Comparison of ENCODE assay signal across 14 cellular contexts in genomic region chr10:5488272-5489161, GRCh38. TPM values are rescaled to one million over a fixed set of nuclear protein-coding genes. Genes with fewer than 3 reads are reported as not detected.
A peak's percentile ranks its signal among the peaks of the same experiment; 100 is the strongest.
DNase-seq lines count a peak whose midpoint lies in the region; ATAC-seq, FAIRE-seq and TF ChIP-seq lines count a peak whose summit lies in the region.
"Had no signal": no experiment of that assay in that cellular context is flagged by ENCODE, and none has a peak within 500 bp of the region (broad histone marks: within the 10 kb centered on the region; RNA-seq: fewer than 3 reads in every experiment).

No MANE protein-coding gene starts in this region.

- H3K36me3 ChIP-seq in HCT116 (ENCODE audit: control insufficient read depth in 1 of 2, insufficient read depth in 2 of 2, low read length in 2 of 2) (no peaks in the 10 kb centered on the region), pancreas (no peaks in the 10 kb centered on the region)

- H3K9me3 ChIP-seq in HCT116 (ENCODE audit: control insufficient read depth in 1 of 2, insufficient read depth in 1 of 2, low read depth in 1 of 2, low read length in 2 of 2) (no peaks in the 10 kb centered on the region), pancreas (no peaks in the 10 kb centered on the region)

- no peak overlapping the region for H3K4me2 ChIP-seq in HCT116 (ENCODE audit: low read length)

- no TSS peak for BruUV-seq in HCT116 (replicated peaks; lab: Mats Ljungman, UMichigan)

- no peak for TF ChIP-seq POLR2A in HCT116 (IDR thresholded peaks at IDR 0.05; ENCODE audit: borderline replicate concordance, extremely low read depth, insufficient read depth, insufficient read length)

- ATAC-seq in HCT116 (peak; percentile 32), pancreas (peak; percentile 89 to 97 (median 91)), GM21529 (IDR thresholded peaks at IDR 0.05; ENCODE audit: unreplicated experiment) (no peak)
- ATAC-seq: stimulated activated naive B cell treated with anti-CD40 and anti-IgM and Interleukin-4, amounts not matched to agents 10 μg/mL and 1 μg/mL and 100 μg/mL, for 72 hours had no signal

- peaks cover 0 to 5% of the 10 kb centered on the region in 2 experiments; a peak in 1 of 4 replicates for H3K4me1 ChIP-seq in HCT116 (ENCODE audit: control insufficient read depth in 1 of 2, insufficient read depth in 2 of 2, low read length in 2 of 2)
- H3K4me1 ChIP-seq in pancreas: no peaks in the 10 kb centered on the region

- no peak for TF ChIP-seq CTCF in HCT116 (IDR thresholded peaks at IDR 0.05 in 2 of 3, conservative IDR thresholded peaks at IDR 0.05 in 1 of 3; ENCODE audit: borderline replicate concordance in 1 of 3, insufficient read depth in 1 of 3, low read depth in 2 of 3, low read length in 2 of 3)
- TF ChIP-seq CTCF in pancreas (IDR thresholded peaks at IDR 0.05): no peak
- TF ChIP-seq CTCF in coronary artery (IDR thresholded peaks at IDR 0.05): no peak

- no peaks in the 10 kb centered on the region for H3K79me2 ChIP-seq in HCT116 (ENCODE audit: insufficient read depth, low read length)

- RAD21 ChIA-PET in HCT116 (lab: Charles Lee; ENCODE audit: low non-redundant PET in 1 of 2, low total read pairs in 2 of 2, uncharacterized antibody in 2 of 2, unreplicated experiment in 2 of 2): interaction anchor here in 1 of 2 experiments (0.7 kb wide), 1 partner anchor 139 kb away, joined by 3 read pairs; no protein-coding TSS in a partner anchor

- WGBS in pancreas, 2 donors: 55 to 61% methylated on average over 27 of the region's 27 CpGs

- H3K9me2 ChIP-seq in HCT116 (ENCODE audit: insufficient read depth): no peaks in the 10 kb centered on the region

- DNase-seq in HCT116 (ENCODE audit: low read depth, low spot score) (peak; percentile 7), NCI-H2107 treated with DMSO at 0.1 percent for 48 hours (lab: John Stamatoyannopoulos, UW; ENCODE audit: unreplicated experiment) (peak; percentile 69), epithelial cell of prostate (ENCODE audit: low read depth, low spot score) (peak; percentile 89), pancreas (peak in 5 of 6 donors; percentile 70 to 84 (median 72)), GM19240 (ENCODE audit: insufficient read length, low spot score) (no peak), coronary artery (ENCODE audit: low spot score) (no peak)
- DNase-seq: activated CD4-positive, alpha-beta memory T cell treated with anti-CD3 and anti-CD28 coated beads, Interleukin-2, amount 10 ng/mL, durations not matched to agents 7 days and 5 days; activated naive CD4-positive, alpha-beta T cell treated with anti-CD3 and anti-CD28 coated beads, Interleukin-2, amount 10 ng/mL, durations not matched to agents 7 days and 5 days; CD4-positive, alpha-beta memory T cell; GOT3; stimulated activated naive B cell treated with anti-CD40 and anti-IgM and Interleukin-4, amounts not matched to agents 10 μg/mL and 1 μg/mL and 100 μg/mL, for 72 hours had no signal

- no peak for FAIRE-seq in pancreas (lab: Jason Lieb, UNC)
- FAIRE-seq: colon had no signal

- H3K27me3 ChIP-seq in HCT116 (ENCODE audit: insufficient read depth, low read length): no peaks in the 10 kb centered on the region
- H3K27me3 ChIP-seq in pancreas: no peaks in the 10 kb centered on the region

- H3K4me3 ChIP-seq in HCT116 (replicated peaks in 1 of 2; ENCODE audit: low read depth in 1 of 2, low read length in 2 of 2): no peak overlapping the region
- no peak overlapping the region for H3K4me3 ChIP-seq in pancreas
- H3K4me3 ChIP-seq in coronary artery: no peak overlapping the region

- no peaks in the 10 kb centered on the region for H4K20me1 ChIP-seq in HCT116 (ENCODE audit: insufficient read depth)

- intact Hi-C loops in HCT116 (cut with micrococcal nuclease): no loop called here
- intact Hi-C loops in pancreas (cut with DNase I): no loop called here

- POLR2A ChIA-PET in HCT116 (lab: Charles Lee): no interaction called here

- TF ChIP-seq RAD21 in HCT116 (IDR thresholded peaks at IDR 0.05; ENCODE audit: low read depth): no peak

- H2AFZ ChIP-seq in HCT116 (ENCODE audit: low read depth, low read length, poor library complexity, severe bottlenecking): no peak overlapping the region

- CTCF ChIA-PET in HCT116 (lab: Charles Lee): no interaction called here

- no peak overlapping the region for H3K27ac ChIP-seq in HCT116 (ENCODE audit: low read depth, low read length)
- H3K27ac ChIP-seq in epithelial cell of prostate: peak overlapping the region; percentile 95
- peak overlapping the region in 3 of 4 donors; percentile 23 to 48 (median 37) for H3K27ac ChIP-seq in pancreas
- H3K27ac ChIP-seq in coronary artery: no peak overlapping the region

- no peak overlapping the region for H3K9ac ChIP-seq in HCT116 (ENCODE audit: low read length)

TF ChIP-seq in HCT116, 20 proteins besides CTCF, POLR2A, EP300 and RAD21:
- peak; percentile 47; the same call in 1 of the 2 replicates for TF ChIP-seq CEBPB (IDR thresholded peaks at IDR 0.05; ENCODE audit: low read depth)
- peak; percentile 36; the same call in 1 of the 2 replicates for TF ChIP-seq MAX (IDR thresholded peaks at IDR 0.05)
- 0 out of 2 replicates have a peak, but pooled peaks have one; percentile 8 for TF ChIP-seq SP1 (IDR thresholded peaks at IDR 0.05; ENCODE audit: low read depth)
- no peak for TF ChIP-seq YY1 (IDR thresholded peaks at IDR 0.05; ENCODE audit: extremely low read depth, insufficient replicate concordance, low read depth, low read length)

RNA-seq across cellular contexts. Expression of gene CALML5, which starts 10.9 kb away (rescaled TPM):
- total RNA-seq in HCT116 (2021; ENCODE audit: unreplicated experiment): not detected
- not detected in 2 replicates for polyA plus RNA-seq in HCT116 (2012)
- total RNA-seq in pancreas: not detected
- polyA plus RNA-seq in pancreas: not detected
- total RNA-seq: activated CD4-positive, alpha-beta memory T cell treated with anti-CD3 and anti-CD28 coated beads, Interleukin-2, amount 10 ng/mL, durations not matched to agents 7 days and 5 days; CD4-positive, alpha-beta memory T cell; fibroblast of villous mesenchyme had no signal
- polyA plus RNA-seq: CD4-positive, alpha-beta memory T cell had no signal

RNA-seq across cellular contexts. Expression of gene CALML3, which starts 36.2 kb away (rescaled TPM):
- not detected for total RNA-seq in HCT116 (2021; ENCODE audit: unreplicated experiment)
- not detected in 2 replicates for polyA plus RNA-seq in HCT116 (2012)
- not detected for total RNA-seq in pancreas
- polyA plus RNA-seq in pancreas: under 1 TPM; 0.05 to 0.08 TPM
- total RNA-seq: activated CD4-positive, alpha-beta memory T cell treated with anti-CD3 and anti-CD28 coated beads, Interleukin-2, amount 10 ng/mL, durations not matched to agents 7 days and 5 days; CD4-positive, alpha-beta memory T cell; fibroblast of villous mesenchyme had no signal
- polyA plus RNA-seq: CD4-positive, alpha-beta memory T cell had no signal

Comparison
In these comparisons a context has a peak if more than half of its experiments do, and no peak if none do; other contexts are left out.
1. DNase-seq: peak in HCT116 (single experiment), NCI-H2107 treated with DMSO at 0.1 percent for 48 hours (single experiment), epithelial cell of prostate (single experiment) and pancreas (5 of 6); none in GM19240 (single experiment) and coronary artery (single experiment).
2. H3K27ac ChIP-seq: peak in epithelial cell of prostate (single experiment) and pancreas (3 of 4); none in HCT116 (single experiment) and coronary artery (0 of 2).